ENCODE assay signal across 1 cellular context in the genomic region with DNA sequence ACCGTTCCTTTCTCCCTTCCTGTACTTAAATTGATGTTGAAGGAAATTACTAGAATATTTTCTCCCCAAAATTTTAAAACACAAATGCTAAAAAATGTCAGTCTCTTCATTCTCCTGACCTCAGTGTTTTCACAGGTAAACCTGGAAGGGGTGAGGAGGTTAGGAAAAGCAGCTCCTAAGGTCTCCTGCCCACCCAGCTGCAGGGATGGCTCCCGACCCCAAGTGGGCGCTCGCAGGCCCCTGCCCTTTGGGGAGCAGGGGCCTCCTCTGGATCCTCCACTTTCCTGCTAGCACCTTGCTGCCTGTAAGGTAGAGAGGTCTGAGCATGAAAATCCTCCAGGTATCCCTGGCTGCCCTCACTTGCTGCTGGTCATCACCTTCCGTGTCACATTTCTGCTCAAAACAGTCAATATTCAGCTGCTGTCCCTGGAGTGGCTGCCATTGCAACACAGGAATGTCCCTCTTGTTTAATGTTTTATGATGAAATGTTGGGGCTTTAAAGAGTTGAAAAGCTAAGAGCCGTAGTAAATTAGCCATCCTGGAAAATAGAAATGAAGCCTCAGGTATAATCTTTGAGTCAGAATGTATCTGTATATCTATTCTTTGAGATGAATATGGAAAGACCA.
TF ChIP-seq lines count a peak whose summit lies in the region.

No MANE protein-coding gene starts in this region.

TF ChIP-seq in A549, 52 proteins besides CTCF, POLR2A, EP300 and RAD21:
- TF ChIP-seq NR3C1 (IDR thresholded peaks at IDR 0.05) (no peak), EHF (CRISPR knock-in tag; IDR thresholded peaks at IDR 0.05) (no peak), FOXS1 (CRISPR knock-in tag; IDR thresholded peaks at IDR 0.05) (no peak), RFX5 (IDR thresholded peaks at IDR 0.05) (no peak), MYC (IDR thresholded peaks at IDR 0.05; ENCODE audit: borderline replicate concordance, low read length) (no peak)
- TF ChIP-seq, protein P1, sequence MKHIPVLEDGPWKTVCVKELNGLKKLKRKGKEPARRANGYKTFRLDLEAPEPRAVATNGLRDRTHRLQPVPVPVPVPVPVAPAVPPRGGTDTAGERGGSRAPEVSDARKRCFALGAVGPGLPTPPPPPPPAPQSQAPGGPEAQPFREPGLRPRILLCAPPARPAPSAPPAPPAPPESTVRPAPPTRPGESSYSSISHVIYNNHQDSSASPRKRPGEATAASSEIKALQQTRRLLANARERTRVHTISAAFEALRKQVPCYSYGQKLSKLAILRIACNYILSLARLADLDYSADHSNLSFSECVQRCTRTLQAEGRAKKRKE (CRISPR knock-in tag; IDR thresholded peaks at IDR 0.05; ENCODE audit: low read depth) = no peak
